Comparison of ENCODE assay signal across 14 cellular contexts in the genomic region with DNA sequence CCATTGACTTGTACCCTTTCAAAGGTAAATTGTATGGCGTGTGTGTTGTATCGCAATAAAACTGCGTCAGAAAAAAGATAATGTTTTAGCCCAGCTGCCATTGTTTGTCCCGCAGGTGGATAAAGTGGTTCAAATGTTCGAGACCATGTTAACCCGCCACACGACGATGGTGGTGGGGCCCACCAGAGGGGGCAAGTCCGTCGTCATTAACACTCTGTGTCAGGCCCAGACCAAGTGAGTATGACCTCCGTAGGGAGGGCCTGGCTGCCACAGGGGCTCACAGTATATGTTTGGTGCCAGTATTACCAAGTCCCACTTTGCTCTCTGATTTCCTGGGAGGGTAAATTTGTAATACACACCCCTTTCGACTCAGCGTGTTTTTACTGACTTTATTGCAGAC.
DNase-seq lines count a peak whose midpoint lies in the region; ATAC-seq and TF ChIP-seq lines count a peak whose summit lies in the region.
"Had no signal": no experiment of that assay in that cellular context is flagged by ENCODE, and none has a peak within 500 bp of the region (broad histone marks: within the 10 kb centered on the region; RNA-seq: fewer than 3 reads in every experiment).

No MANE protein-coding gene starts in this region.

- DNase-seq in ELF-1 (ENCODE audit: low read depth, low spot score) (peak; percentile 31), endothelial cell (ENCODE audit: low spot score) (peak; percentile 14), mesendoderm (peak; percentile 42), NCI-H748 treated with DMSO at 0.1 percent for 48 hours (lab: John Stamatoyannopoulos, UW) (no peak), T-cell (no peak), suprapubic skin (ENCODE audit: low spot score in 2 of 2) (no peak)
- DNase-seq: ACHN; CD4-positive, CD25-positive, alpha-beta regulatory T cell; DMS53; IMR-90 had no signal

- H2AFZ ChIP-seq in OCI-LY1 (ENCODE audit: low read length): no peak overlapping the region

- no peak for TF ChIP-seq POLR2A in suprapubic skin (IDR thresholded peaks at IDR 0.05)

- H3K79me2 ChIP-seq in OCI-LY1 (ENCODE audit: insufficient read depth, low read length): no peaks in the 10 kb centered on the region
- H3K79me2 ChIP-seq in mesendoderm (ENCODE audit: control insufficient read depth, insufficient read depth, low read length): no peaks in the 10 kb centered on the region

- CTCF ChIA-PET in T-cell (lab: Charles Lee): no interaction called here

- H3K36me3 Mint-ChIP-seq in endothelial cell (ENCODE audit: low read depth, unreplicated experiment) (no peaks in the 10 kb centered on the region), T-cell (no peaks in the 10 kb centered on the region)
- H3K36me3 Mint-ChIP-seq: CD4-positive, CD25-positive, alpha-beta regulatory T cell had no signal

- H3K4me1 Mint-ChIP-seq in endothelial cell (ENCODE audit: unreplicated experiment) (no peaks in the 10 kb centered on the region), T-cell (no peaks in the 10 kb centered on the region)
- H3K4me1 Mint-ChIP-seq: CD4-positive, CD25-positive, alpha-beta regulatory T cell had no signal

- no peak overlapping the region for H3K4ac ChIP-seq in mesendoderm (ENCODE audit: low read depth, low read length)

- no peaks in the 10 kb centered on the region for H4K20me1 ChIP-seq in OCI-LY1 (ENCODE audit: insufficient read depth, low read length)
- H4K20me1 ChIP-seq: BLaER1 treated with 17β-estradiol and CSF1 and Interleukin-3, amounts not matched to agents 10 nM and 100 nM had no signal

- H3K4me3 Mint-ChIP-seq in endothelial cell (ENCODE audit: unreplicated experiment) (no peak overlapping the region), T-cell (no peak overlapping the region)
- H3K4me3 Mint-ChIP-seq: CD4-positive, CD25-positive, alpha-beta regulatory T cell had no signal

- no peak overlapping the region for H3K27ac ChIP-seq in OCI-LY1 (ENCODE audit: low read depth, low read length, poor library complexity, severe bottlenecking)
- H3K27ac ChIP-seq in mesendoderm (ENCODE audit: low read depth, low read length): no peak overlapping the region
- no peak overlapping the region for H3K27ac ChIP-seq in suprapubic skin
- H3K27ac ChIP-seq: BLaER1 treated with 17β-estradiol and CSF1 and Interleukin-3, amounts not matched to agents 10 nM and 100 nM had no signal

- no peak overlapping the region for H2BK15ac ChIP-seq in mesendoderm (replicated peaks; ENCODE audit: low read depth)

- H3K9me3 Mint-ChIP-seq in endothelial cell (ENCODE audit: unreplicated experiment) (no peaks in the 10 kb centered on the region), T-cell (no peaks in the 10 kb centered on the region)
- H3K9me3 Mint-ChIP-seq: CD4-positive, CD25-positive, alpha-beta regulatory T cell had no signal

- H3K27me3 ChIP-seq in OCI-LY1 (ENCODE audit: insufficient read depth, low read length): no peaks in the 10 kb centered on the region; the same call in 1 of the 2 replicates
- H3K27me3 ChIP-seq in mesendoderm (ENCODE audit: insufficient read depth, low read length, poor library complexity): no peaks in the 10 kb centered on the region
- no peaks in the 10 kb centered on the region for H3K27me3 ChIP-seq in suprapubic skin
- H3K27me3 ChIP-seq: BLaER1 treated with 17β-estradiol and CSF1 and Interleukin-3, amounts not matched to agents 10 nM and 100 nM had no signal

- H3F3A ChIP-seq in OCI-LY1 (ENCODE audit: insufficient read depth, low read length): no peaks in the 10 kb centered on the region

- no CpG with 5 or more reads among the region's 13 CpGs for WGBS in mesendoderm (ENCODE audit: extremely low coverage, insufficient coverage, low lambda C conversion rate)
- WGBS in suprapubic skin: 79% methylated on average over 13 of the region's 13 CpGs

- H3K23ac ChIP-seq in mesendoderm (ENCODE audit: low read length): no peak overlapping the region

- no peaks in the 10 kb centered on the region for H3K9me3 ChIP-seq in OCI-LY1 (ENCODE audit: low read length)
- H3K9me3 ChIP-seq in suprapubic skin: no peaks in the 10 kb centered on the region
- H3K9me3 ChIP-seq: BLaER1 treated with 17β-estradiol and CSF1 and Interleukin-3, amounts not matched to agents 10 nM and 100 nM had no signal

- no peak for TF ChIP-seq EP300 in suprapubic skin (IDR thresholded peaks at IDR 0.05)

- H3K9ac ChIP-seq in OCI-LY1 (ENCODE audit: low read length) (no peak overlapping the region), mesendoderm (ENCODE audit: low read length) (no peak overlapping the region)
- H3K9ac ChIP-seq: BLaER1 treated with 17β-estradiol and CSF1 and Interleukin-3, amounts not matched to agents 10 nM and 100 nM had no signal

- peaks cover 2% of the 10 kb centered on the region for H3K27me3 Mint-ChIP-seq in endothelial cell (ENCODE audit: unreplicated experiment)
- peaks cover 0 to 5% of the 10 kb centered on the region in 2 donors for H3K27me3 Mint-ChIP-seq in T-cell

- no peaks in the 10 kb centered on the region for H3K79me1 ChIP-seq in mesendoderm (ENCODE audit: low read length)

- POLR2A ChIA-PET in T-cell (lab: Charles Lee): no interaction called here

- no peak overlapping the region for H4K5ac ChIP-seq in mesendoderm (ENCODE audit: low read length)

- no peak overlapping the region for H2BK120ac ChIP-seq in mesendoderm (ENCODE audit: low read depth, low read length)

- no peaks in the 10 kb centered on the region for H3K9me2 ChIP-seq in OCI-LY1 (ENCODE audit: low read depth, low read length)

- peak; percentile 13; the same call in 1 of the 2 replicates for TF ChIP-seq CTCF in OCI-LY1 (IDR thresholded peaks at IDR 0.05; ENCODE audit: low read length)
- no peak for TF ChIP-seq CTCF in endothelial cell (IDR thresholded peaks at IDR 0.05; ENCODE audit: unreplicated experiment)
- TF ChIP-seq CTCF in suprapubic skin (IDR thresholded peaks at IDR 0.05): no peak

- H3K4me3 ChIP-seq in OCI-LY1 (ENCODE audit: low read depth, low read length, poor library complexity, severe bottlenecking) (no peak overlapping the region), mesendoderm (ENCODE audit: low read length) (no peak overlapping the region), suprapubic skin (no peak overlapping the region)
- H3K4me3 ChIP-seq: BLaER1 treated with 17β-estradiol and CSF1 and Interleukin-3, amounts not matched to agents 10 nM and 100 nM; GM12878 had no signal

- H3K18ac ChIP-seq in mesendoderm (ENCODE audit: low read length): no peak overlapping the region

- no peak for ATAC-seq in GM18861 (IDR thresholded peaks at IDR 0.05; ENCODE audit: unreplicated experiment)
- ATAC-seq in T-cell (replicated peaks in 1 of 4): no peak
- ATAC-seq: GM12878 had no signal

- H3K4me2 ChIP-seq in OCI-LY1 (ENCODE audit: low read length) (no peak overlapping the region), mesendoderm (ENCODE audit: low read length) (no peak overlapping the region)
- H3K4me2 ChIP-seq: BLaER1 treated with 17β-estradiol and CSF1 and Interleukin-3, amounts not matched to agents 10 nM and 100 nM had no signal

- H4K8ac ChIP-seq in mesendoderm (ENCODE audit: low read depth, low read length): no peak overlapping the region

- H3K4me1 ChIP-seq in OCI-LY1 (ENCODE audit: insufficient read depth, low read length, severe bottlenecking): no peaks in the 10 kb centered on the region
- no peaks in the 10 kb centered on the region for H3K4me1 ChIP-seq in mesendoderm (ENCODE audit: control insufficient read depth, low read depth, low read length)
- no peaks in the 10 kb centered on the region for H3K4me1 ChIP-seq in suprapubic skin
- H3K4me1 ChIP-seq: BLaER1 treated with 17β-estradiol and CSF1 and Interleukin-3, amounts not matched to agents 10 nM and 100 nM had no signal

- H2AK5ac ChIP-seq in mesendoderm (ENCODE audit: low read length): no peak overlapping the region

- H3K36me3 ChIP-seq in OCI-LY1 (ENCODE audit: insufficient read depth, low read length) (no peaks in the 10 kb centered on the region), mesendoderm (ENCODE audit: control insufficient read depth, insufficient read depth, low read length) (no peaks in the 10 kb centered on the region), suprapubic skin (no peaks in the 10 kb centered on the region)
- H3K36me3 ChIP-seq: BLaER1 treated with 17β-estradiol and CSF1 and Interleukin-3, amounts not matched to agents 10 nM and 100 nM had no signal

- H2BK5ac ChIP-seq in mesendoderm (ENCODE audit: low read length): no peak overlapping the region

- no peak overlapping the region for H3K56ac ChIP-seq in mesendoderm (ENCODE audit: low read length)

- H3K27ac Mint-ChIP-seq in endothelial cell (ENCODE audit: unreplicated experiment) (no peak overlapping the region), T-cell (no peak overlapping the region)
- H3K27ac Mint-ChIP-seq: CD4-positive, CD25-positive, alpha-beta regulatory T cell had no signal

Comparison
In these comparisons a context has a peak if more than half of its experiments do, and no peak if none do; other contexts are left out.
1. DNase-seq: peak in ELF-1 (single experiment), endothelial cell (single experiment) and mesendoderm (single experiment); none in NCI-H748 treated with DMSO at 0.1 percent for 48 hours (single experiment), T-cell (0 of 34) and suprapubic skin (0 of 2).